In genomic region chr3:46905661-46906451, GRCh38 we compare ENCODE assay signal across 2 cellular contexts.
TF ChIP-seq lines count a peak whose summit lies in the region.

No MANE protein-coding gene starts in this region.

TF ChIP-seq in HepG2, 621 proteins besides CTCF, POLR2A, EP300 and RAD21:
- TF ChIP-seq ZNF382 (CRISPR knock-in tag; IDR thresholded peaks at IDR 0.05; ENCODE audit: borderline replicate concordance) (no peak), NFE2L1 (CRISPR knock-in tag; IDR thresholded peaks at IDR 0.05; ENCODE audit: borderline replicate concordance) (no peak), ZBTB37 (CRISPR knock-in tag; IDR thresholded peaks at IDR 0.05) (no peak), ZNF652 (CRISPR knock-in tag; IDR thresholded peaks at IDR 0.05; ENCODE audit: borderline replicate concordance, low read depth) (no peak), BRD4 (CRISPR knock-in tag; IDR thresholded peaks at IDR 0.05) (no peak), ZNF180 (CRISPR knock-in tag; IDR thresholded peaks at IDR 0.05; ENCODE audit: borderline replicate concordance, low read depth) (no peak), ERF (CRISPR knock-in tag; IDR thresholded peaks at IDR 0.05) (no peak), RBFOX2 (IDR thresholded peaks at IDR 0.05; ENCODE audit: low read depth, low read length) (no peak), CBX2 (IDR thresholded peaks at IDR 0.05; ENCODE audit: low read depth, low read length) (no peak), CBX2 (CRISPR knock-in tag; IDR thresholded peaks at IDR 0.05; ENCODE audit: low read depth) (no peak), CERS6 (CRISPR knock-in tag; IDR thresholded peaks at IDR 0.05) (no peak), BHLHE40 (IDR thresholded peaks at IDR 0.05; ENCODE audit: low read length) (no peak), GPN1 (CRISPR knock-in tag; IDR thresholded peaks at IDR 0.05; ENCODE audit: borderline replicate concordance) (no peak), ATRX (CRISPR knock-in tag; IDR thresholded peaks at IDR 0.05; ENCODE audit: borderline replicate concordance) (no peak)

TF ChIP-seq in GM23338, 12 proteins besides CTCF, POLR2A, EP300 and RAD21:
- TF ChIP-seq ZNF462 (CRISPR knock-in tag; IDR thresholded peaks at IDR 0.05), result no peak
- no peak for TF ChIP-seq REST (IDR thresholded peaks at IDR 0.05; ENCODE audit: unreplicated experiment)
- TF ChIP-seq CREB1 (CRISPR knock-in tag; IDR thresholded peaks at IDR 0.05; ENCODE audit: low read depth), result no peak
- no peak for TF ChIP-seq ZNF331 (CRISPR knock-in tag; IDR thresholded peaks at IDR 0.05; ENCODE audit: low read depth)
- TF ChIP-seq ZNF114 (CRISPR knock-in tag; IDR thresholded peaks at IDR 0.05), result no peak
- no peak for TF ChIP-seq POLR2AphosphoS5 (IDR thresholded peaks at IDR 0.05; ENCODE audit: low read depth)
- TF ChIP-seq JUNB (IDR thresholded peaks at IDR 0.05; ENCODE audit: unreplicated experiment), result no peak
- TF ChIP-seq NANOG (IDR thresholded peaks at IDR 0.05; ENCODE audit: borderline replicate concordance), result no peak
- TF ChIP-seq STAT1 (IDR thresholded peaks at IDR 0.05; ENCODE audit: unreplicated experiment), result no peak
- TF ChIP-seq ETS1 (IDR thresholded peaks at IDR 0.05), result no peak
- TF ChIP-seq EZH2phosphoT487 (IDR thresholded peaks at IDR 0.05; ENCODE audit: unreplicated experiment), result no peak
- TF ChIP-seq EZH2 (IDR thresholded peaks at IDR 0.05; ENCODE audit: low read depth, unreplicated experiment), result no peak
